In genomic region chr14:70662816-70663215, GRCh38 we compare ENCODE assay signal across 1 cellular context.
TF ChIP-seq lines count a peak whose summit lies in the region.

No MANE protein-coding gene starts in this region.

TF ChIP-seq in WTC11, 78 proteins besides CTCF, POLR2A, EP300 and RAD21 (continued from another document):
- TF ChIP-seq AFF4 (CRISPR knock-in tag; IDR thresholded peaks at IDR 0.05; ENCODE audit: borderline replicate concordance) (no peak), TCF7 (CRISPR knock-in tag; IDR thresholded peaks at IDR 0.05; ENCODE audit: low read depth) (no peak), GABPB1 (CRISPR knock-in tag; IDR thresholded peaks at IDR 0.05) (no peak), JUN (CRISPR knock-in tag; IDR thresholded peaks at IDR 0.05) (no peak), RORB (CRISPR knock-in tag; IDR thresholded peaks at IDR 0.05) (no peak), ZNF512 (CRISPR knock-in tag; IDR thresholded peaks at IDR 0.05; ENCODE audit: borderline replicate concordance) (no peak), CREM (CRISPR knock-in tag; IDR thresholded peaks at IDR 0.05) (no peak), ZNF281 (CRISPR knock-in tag; IDR thresholded peaks at IDR 0.05) (no peak), NR3C1 (CRISPR knock-in tag; conservative IDR thresholded peaks at IDR 0.05; ENCODE audit: low read depth) (no peak), ARID4B (CRISPR knock-in tag; IDR thresholded peaks at IDR 0.05; ENCODE audit: borderline replicate concordance) (no peak), NFE2L1 (CRISPR knock-in tag; IDR thresholded peaks at IDR 0.05) (no peak), PRDM15 (CRISPR knock-in tag; IDR thresholded peaks at IDR 0.05) (no peak), ETV6 (CRISPR knock-in tag; IDR thresholded peaks at IDR 0.05) (no peak), ZNF232 (CRISPR knock-in tag; IDR thresholded peaks at IDR 0.05) (no peak), ZSCAN18 (CRISPR knock-in tag; IDR thresholded peaks at IDR 0.05) (no peak), MXD4 (CRISPR knock-in tag; IDR thresholded peaks at IDR 0.05; ENCODE audit: borderline replicate concordance) (no peak), NR2C2 (CRISPR knock-in tag; IDR thresholded peaks at IDR 0.05) (no peak)
